8 cellular contexts compared by ENCODE assay signal in the genomic region with DNA sequence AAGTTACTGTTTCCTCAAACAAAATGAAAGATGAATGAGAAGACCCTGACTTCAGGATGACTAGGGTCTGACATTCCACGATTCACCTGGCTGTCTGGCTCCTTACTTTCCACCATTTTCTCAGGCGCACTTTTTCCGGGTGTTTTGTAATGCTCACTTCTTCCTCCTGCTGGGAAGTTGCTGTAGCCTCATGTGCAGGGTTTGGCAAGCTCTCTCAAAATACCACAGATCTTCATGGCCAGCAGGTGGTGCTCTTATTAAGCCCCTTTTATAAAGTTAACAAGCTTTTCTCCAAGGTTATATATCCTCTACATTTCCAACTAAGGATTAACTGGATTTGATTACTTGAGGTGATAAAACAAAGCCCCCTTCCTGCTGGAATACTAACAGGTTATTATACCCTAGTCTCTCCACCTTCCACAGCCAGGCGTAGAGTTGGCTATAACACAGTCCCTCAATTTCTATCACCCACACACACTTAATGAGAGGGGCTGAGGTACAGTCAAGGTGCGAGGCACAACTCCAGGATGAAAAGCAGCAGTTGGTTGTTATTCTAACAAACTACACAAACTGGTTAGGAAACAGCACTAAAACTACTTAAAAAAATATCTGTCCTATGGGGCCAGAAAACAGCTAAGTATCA. TPM values are rescaled to one million over a fixed set of nuclear protein-coding genes. Genes with fewer than 3 reads are reported as not detected.
DNase-seq lines count a peak whose midpoint lies in the region; ATAC-seq and TF ChIP-seq lines count a peak whose summit lies in the region.

No MANE protein-coding gene starts in this region.

- H3K36me3 Mint-ChIP-seq in CD14-positive monocyte: peaks cover 82 to 93% of the 10 kb centered on the region in 2 donors
- H3K36me3 Mint-ChIP-seq in naive thymus-derived CD8-positive, alpha-beta T cell: peaks cover 0 to 90% (median 9%) of the 10 kb centered on the region in 3 donors

- 43% methylated on average over 5 of the region's 5 CpGs for WGBS in suprapubic skin

- peaks cover 46% of the 10 kb centered on the region for H3K36me3 ChIP-seq in suprapubic skin

- H3K27ac Mint-ChIP-seq in CD14-positive monocyte: peak overlapping the region in 3 of 7 donors; percentile 12 to 58 (median 50)
- H3K27ac Mint-ChIP-seq in naive thymus-derived CD8-positive, alpha-beta T cell: peak overlapping the region in 9 of 10 donors; percentile 10 to 86 (median 69)

- peak overlapping the region; percentile 39 for H3K27ac ChIP-seq in suprapubic skin

- no peaks in the 10 kb centered on the region for H3K27me3 ChIP-seq in suprapubic skin

- POLR2A ChIA-PET in naive thymus-derived CD8-positive, alpha-beta T cell (lab: Charles Lee): interaction anchor here (0.7 to 2.3 kb wide), 5 partner anchors 16 to 461 kb away, joined by 3 to 10 read pairs (median 3); partner anchors contain the start of gene KANSL1

- TF ChIP-seq CTCF in CD14-positive monocyte (IDR thresholded peaks at IDR 0.05) (peak; percentile 71), HFF-Myc (IDR thresholded peaks at IDR 0.05; ENCODE audit: low read depth, low read length, missing control alignments) (peak; percentile 86), suprapubic skin (IDR thresholded peaks at IDR 0.05) (peak; percentile 81 to 89)

- DNase-seq in CD14-positive monocyte (ENCODE audit: low spot score): no peak
- DNase-seq in HFF-Myc (ENCODE audit: extremely low read depth, low read depth): peak; percentile 82
- peak; percentile 57 for DNase-seq in NCI-H748 treated with DMSO at 0.1 percent for 48 hours (lab: John Stamatoyannopoulos, UW)
- DNase-seq in activated CD8-positive, alpha-beta memory T cell treated with anti-CD3 and anti-CD28 coated beads, Interleukin-2, amount 50 U/mL, for 4 hours: peak; percentile 53
- peak; percentile 88 for DNase-seq in fibroblast of gingiva (ENCODE audit: low read depth)
- DNase-seq in naive thymus-derived CD8-positive, alpha-beta T cell: peak in 9 of 10 donors; percentile 33 to 78 (median 49)
- DNase-seq in suprapubic skin (ENCODE audit: low spot score in 2 of 2): peak in 1 of 2 donors; percentile 82
- DNase-seq in HuH-7.5 (ENCODE audit: low spot score): no peak

- H3K9me3 Mint-ChIP-seq in CD14-positive monocyte: no peaks in the 10 kb centered on the region
- H3K9me3 Mint-ChIP-seq in naive thymus-derived CD8-positive, alpha-beta T cell: no peaks in the 10 kb centered on the region

- no peak overlapping the region for H3K4me3 Mint-ChIP-seq in CD14-positive monocyte
- no peak overlapping the region for H3K4me3 Mint-ChIP-seq in naive thymus-derived CD8-positive, alpha-beta T cell

- intact Hi-C loops in CD14-positive monocyte (cut with micrococcal nuclease): no loop called here

- H3K27me3 Mint-ChIP-seq in CD14-positive monocyte (ENCODE audit: low read depth in 3 of 3): no peaks in the 10 kb centered on the region
- no peaks in the 10 kb centered on the region for H3K27me3 Mint-ChIP-seq in naive thymus-derived CD8-positive, alpha-beta T cell

- H3K4me3 ChIP-seq in HFF-Myc (replicated peaks; ENCODE audit: low read depth, low read length) (no peak overlapping the region), suprapubic skin (no peak overlapping the region)

- H3K4me1 Mint-ChIP-seq in CD14-positive monocyte: peaks cover 4% of the 10 kb centered on the region
- peaks cover 11 to 27% (median 13%) of the 10 kb centered on the region in 4 donors for H3K4me1 Mint-ChIP-seq in naive thymus-derived CD8-positive, alpha-beta T cell

- TF ChIP-seq POLR2A in suprapubic skin (IDR thresholded peaks at IDR 0.05): no peak

- ATAC-seq in naive thymus-derived CD8-positive, alpha-beta T cell: peak; percentile 73 to 77

- no peaks in the 10 kb centered on the region for H3K9me3 ChIP-seq in suprapubic skin

- no peak for TF ChIP-seq EP300 in suprapubic skin (IDR thresholded peaks at IDR 0.05)

- H3K4me1 ChIP-seq in suprapubic skin: peaks cover 12% of the 10 kb centered on the region

RNA-seq across cellular contexts. Expression of gene STH, which starts 45.4 kb away (rescaled TPM):
- not detected for polyA plus RNA-seq in CD14-positive monocyte
- not detected for total RNA-seq in naive thymus-derived CD8-positive, alpha-beta T cell
- not detected for polyA plus RNA-seq in naive thymus-derived CD8-positive, alpha-beta T cell
- total RNA-seq in suprapubic skin: not detected

Comparison
In these comparisons a context has a peak if more than half of its experiments do, and no peak if none do; other contexts are left out.
1. DNase-seq: peak in HFF-Myc (single experiment), NCI-H748 treated with DMSO at 0.1 percent for 48 hours (single experiment), activated CD8-positive, alpha-beta memory T cell treated with anti-CD3 and anti-CD28 coated beads, Interleukin-2, amount 50 U/mL, for 4 hours (single experiment), fibroblast of gingiva (single experiment) and naive thymus-derived CD8-positive, alpha-beta T cell (9 of 10); none in CD14-positive monocyte (single experiment) and HuH-7.5 (single experiment).
2. Peak in every context shown above with its lines, with median percentiles within 50 percentile points of each other: CTCF ChIP-seq.